Comparison of ENCODE assay signal across 16 cellular contexts in the genomic region with DNA sequence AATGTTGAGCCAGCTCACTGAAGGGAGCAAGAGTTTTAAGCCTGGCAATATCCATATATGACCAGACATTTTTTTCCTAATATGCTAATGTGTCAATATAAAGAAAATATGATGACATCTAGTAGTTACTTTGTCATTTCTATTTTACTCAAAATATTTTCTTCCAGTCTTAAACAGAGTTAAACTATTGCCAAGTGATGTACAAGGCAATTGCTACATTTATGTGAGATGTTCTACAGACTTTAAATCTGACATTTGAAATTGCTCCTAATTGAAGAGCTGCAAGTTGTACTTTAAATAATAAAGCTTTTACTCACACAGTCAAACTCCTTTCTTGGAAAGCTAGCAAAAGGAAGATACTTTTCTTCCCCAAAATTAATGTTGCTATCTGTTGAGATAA.
DNase-seq lines count a peak whose midpoint lies in the region; ATAC-seq and TF ChIP-seq lines count a peak whose summit lies in the region.
"Had no signal": no experiment of that assay in that cellular context is flagged by ENCODE, and none has a peak within 500 bp of the region (broad histone marks: within the 10 kb centered on the region; RNA-seq: fewer than 3 reads in every experiment).

No MANE protein-coding gene starts in this region.

- no peaks in the 10 kb centered on the region for H3K9me2 ChIP-seq in SK-N-SH
- H3K9me2 ChIP-seq in neural cell (ENCODE audit: insufficient read depth, low read length): no peaks in the 10 kb centered on the region

- H3K4me3 ChIP-seq in SK-N-SH (ENCODE audit: low read depth in 2 of 2, low read length in 1 of 2): no peak overlapping the region
- H3K4me3 ChIP-seq in neural cell (ENCODE audit: low read length): no peak overlapping the region
- H3K4me3 ChIP-seq in MG63: no peak overlapping the region
- H3K4me3 ChIP-seq in coronary artery: no peak overlapping the region
- H3K4me3 ChIP-seq: A549; BLaER1 treated with 17β-estradiol and CSF1 and Interleukin-3, amounts not matched to agents 10 nM and 100 nM had no signal

- peak; percentile 26; the same call in 1 of the 3 replicates for ATAC-seq in SK-N-SH treated with all-trans-retinoic acid at 6 μM for 48 hours
- ATAC-seq: A549; CD8-positive, alpha-beta T cell had no signal

- TF ChIP-seq CTCF in SK-N-SH (IDR thresholded peaks at IDR 0.05): no peak
- no peak for TF ChIP-seq CTCF in neural cell (IDR thresholded peaks at IDR 0.05; ENCODE audit: poor library complexity, severe bottlenecking)
- TF ChIP-seq CTCF in coronary artery (IDR thresholded peaks at IDR 0.05): no peak

- H2AFZ ChIP-seq in SK-N-SH (ENCODE audit: low read depth): no peak overlapping the region
- H2AFZ ChIP-seq in neural cell (ENCODE audit: low read depth, low read length): no peak overlapping the region

- H3K79me2 ChIP-seq in SK-N-SH (ENCODE audit: insufficient read depth) (no peaks in the 10 kb centered on the region), neural cell (replicated peaks; ENCODE audit: insufficient read depth, low read length) (no peaks in the 10 kb centered on the region)

- H3K27me3 ChIP-seq in SK-N-SH (ENCODE audit: insufficient read depth): no peaks in the 10 kb centered on the region
- no peaks in the 10 kb centered on the region for H3K27me3 ChIP-seq in neural cell (ENCODE audit: insufficient read depth, low read depth, low read length)
- no peaks in the 10 kb centered on the region for H3K27me3 ChIP-seq in MG63
- H3K27me3 ChIP-seq: BLaER1 treated with 17β-estradiol and CSF1 and Interleukin-3, amounts not matched to agents 10 nM and 100 nM had no signal

- CTCF ChIA-PET in SK-N-SH (lab: Yijun Ruan, JAX): interaction anchor here (1.8 kb wide), 1 partner anchor 68 kb away, joined by 4 read pairs; no protein-coding TSS in a partner anchor

- H3K4me1 ChIP-seq in SK-N-SH (ENCODE audit: control insufficient read depth in 1 of 2, insufficient read depth in 2 of 2, low read depth in 1 of 2, low read length in 1 of 2): no peaks in the 10 kb centered on the region
- H3K4me1 ChIP-seq: A549 had no signal

- H3K4me2 ChIP-seq in SK-N-SH (no peak overlapping the region), neural cell (ENCODE audit: low read length) (no peak overlapping the region)
- H3K4me2 ChIP-seq: A549 had no signal

- H3K36me3 ChIP-seq in SK-N-SH (replicated peaks in 1 of 2; ENCODE audit: control insufficient read depth in 1 of 2, insufficient read depth in 2 of 2, low read length in 1 of 2) (no peaks in the 10 kb centered on the region), neural cell (ENCODE audit: insufficient read depth, low read length) (no peaks in the 10 kb centered on the region), MG63 (no peaks in the 10 kb centered on the region)
- H3K36me3 ChIP-seq: BLaER1 treated with 17β-estradiol and CSF1 and Interleukin-3, amounts not matched to agents 10 nM and 100 nM had no signal

- no peak overlapping the region for H3K27ac ChIP-seq in SK-N-SH (ENCODE audit: low read depth in 2 of 2, low read length in 1 of 2)
- no peak overlapping the region for H3K27ac ChIP-seq in neural cell (ENCODE audit: low read length)
- H3K27ac ChIP-seq in coronary artery: no peak overlapping the region
- H3K27ac ChIP-seq: 22Rv1; A549; BLaER1 treated with 17β-estradiol and CSF1 and Interleukin-3, amounts not matched to agents 10 nM and 100 nM; C4-2B had no signal

- H3F3A ChIP-seq in SK-N-SH (replicated peaks; ENCODE audit: insufficient read depth) (no peaks in the 10 kb centered on the region), neural cell (ENCODE audit: insufficient read depth, low read length, poor library complexity, severe bottlenecking) (no peaks in the 10 kb centered on the region)

- no peak for TF ChIP-seq RAD21 in SK-N-SH (IDR thresholded peaks at IDR 0.05; ENCODE audit: low read length)
- no peak for TF ChIP-seq RAD21 in neural cell (conservative IDR thresholded peaks at IDR 0.05)

- H4K20me1 ChIP-seq in SK-N-SH (ENCODE audit: insufficient read depth): no peaks in the 10 kb centered on the region
- H4K20me1 ChIP-seq in neural cell (ENCODE audit: insufficient read depth): no peaks in the 10 kb centered on the region
- H4K20me1 ChIP-seq: BLaER1 treated with 17β-estradiol and CSF1 and Interleukin-3, amounts not matched to agents 10 nM and 100 nM had no signal

- H3K9me3 ChIP-seq in SK-N-SH (no peaks in the 10 kb centered on the region), neural cell (ENCODE audit: low read length) (no peaks in the 10 kb centered on the region), MG63 (no peaks in the 10 kb centered on the region)
- H3K9me3 ChIP-seq: A549; BLaER1 treated with 17β-estradiol and CSF1 and Interleukin-3, amounts not matched to agents 10 nM and 100 nM; Caco-2 had no signal

- H3K9ac ChIP-seq in SK-N-SH: no peak overlapping the region
- no peak overlapping the region for H3K9ac ChIP-seq in neural cell (ENCODE audit: low read length)
- H3K9ac ChIP-seq: BLaER1 treated with 17β-estradiol and CSF1 and Interleukin-3, amounts not matched to agents 10 nM and 100 nM had no signal

- no peak for DNase-seq in SK-N-SH
- DNase-seq in MG63: no peak
- DNase-seq in coronary artery (ENCODE audit: low spot score): no peak
- DNase-seq: AML-193; Caco-2; Calu3; CD4-positive, alpha-beta T cell; CD8-positive, alpha-beta T cell; DMS79 treated with DMSO at 0.1 percent for 48 hours; GF-D8 had no signal

- TF ChIP-seq EP300 in SK-N-SH (IDR thresholded peaks at IDR 0.05; ENCODE audit: borderline replicate concordance in 1 of 2, low read depth in 1 of 2, low read length in 1 of 2): no peak
- TF ChIP-seq EP300 in neural cell (conservative IDR thresholded peaks at IDR 0.05; ENCODE audit: poor library complexity, severe bottlenecking): peak; percentile 73

- POLR2A ChIA-PET in SK-N-SH (lab: Yijun Ruan, JAX): no interaction called here

TF ChIP-seq in SK-N-SH treated with all-trans-retinoic acid at 6 μM for 48 hours, 23 proteins besides CTCF, POLR2A, EP300 and RAD21:
- TF ChIP-seq TCF4 (CRISPR knock-in tag; IDR thresholded peaks at IDR 0.05; ENCODE audit: borderline replicate concordance): no peak
- peak; percentile 31; the same call in 1 of the 2 replicates for TF ChIP-seq ISL1 (CRISPR knock-in tag; IDR thresholded peaks at IDR 0.05)
TF ChIP-seq in SK-N-SH treated with all-trans-retinoic acid at 6 μM for 48 hours: peak in this region for 1.

TF ChIP-seq in SK-N-SH, 30 proteins besides CTCF, POLR2A, EP300 and RAD21:
- TF ChIP-seq SIN3A (IDR thresholded peaks at IDR 0.05; ENCODE audit: borderline replicate concordance, low read depth, low read length) (no peak), TCF12 (IDR thresholded peaks at IDR 0.05) (no peak), JUND (IDR thresholded peaks at IDR 0.05) (no peak), RCOR1 (IDR thresholded peaks at IDR 0.05; ENCODE audit: low read length) (no peak), NRF1 (IDR thresholded peaks at IDR 0.05; ENCODE audit: low read depth, low read length) (no peak), TEAD4 (IDR thresholded peaks at IDR 0.05; ENCODE audit: borderline replicate concordance, insufficient read depth) (no peak), FOXJ3 (CRISPR knock-in tag; IDR thresholded peaks at IDR 0.05) (no peak)
- TF ChIP-seq, protein P1, sequence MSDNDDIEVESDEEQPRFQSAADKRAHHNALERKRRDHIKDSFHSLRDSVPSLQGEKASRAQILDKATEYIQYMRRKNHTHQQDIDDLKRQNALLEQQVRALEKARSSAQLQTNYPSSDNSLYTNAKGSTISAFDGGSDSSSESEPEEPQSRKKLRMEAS (IDR thresholded peaks at IDR 0.05; ENCODE audit: low read depth): no peak

TF ChIP-seq in neural cell, 6 proteins besides CTCF, POLR2A, EP300 and RAD21:
- TF ChIP-seq MXI1 (conservative IDR thresholded peaks at IDR 0.05; ENCODE audit: poor library complexity, severe bottlenecking): no peak
- peak; percentile 55 for TF ChIP-seq POLR2AphosphoS5 (IDR thresholded peaks at IDR 0.05)
